ENCODE assay signal across 8 cellular contexts in the genomic region with DNA sequence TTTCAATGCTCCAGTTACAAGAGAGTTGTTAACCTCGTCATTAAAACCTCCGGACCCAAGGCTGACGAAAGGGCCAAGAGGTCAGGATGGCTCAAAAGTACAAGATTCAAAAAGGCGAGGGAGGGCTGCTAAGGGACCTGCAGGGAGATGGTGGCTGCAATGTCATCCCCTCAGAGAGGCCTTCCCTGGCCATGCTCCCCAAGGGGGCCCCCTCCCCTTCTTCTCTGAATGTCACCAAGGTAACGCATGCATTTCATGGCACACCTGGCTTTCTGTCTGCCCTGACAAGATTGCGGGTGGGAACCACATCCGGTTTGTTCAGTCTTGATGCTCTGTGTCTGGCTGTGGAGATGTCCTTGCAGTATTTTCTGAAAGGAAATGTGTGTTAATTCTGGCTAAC.
A peak's percentile ranks its signal among the peaks of the same experiment; 100 is the strongest.
DNase-seq lines count a peak whose midpoint lies in the region; ATAC-seq and TF ChIP-seq lines count a peak whose summit lies in the region.

No MANE protein-coding gene starts in this region.

- no peak overlapping the region for H3K4ac ChIP-seq in mesenchymal stem cell (ENCODE audit: low read depth in 1 of 2, low read length in 2 of 2)

- H3K9me3 ChIP-seq in T-helper 17 cell (ENCODE audit: control insufficient read depth, low read length, poor library complexity, severe bottlenecking) (no peaks in the 10 kb centered on the region), mesenchymal stem cell (ENCODE audit: control insufficient read depth, low read length) (no peaks in the 10 kb centered on the region)

- H3K4me2 ChIP-seq in mesenchymal stem cell (ENCODE audit: low read length, poor library complexity, severe bottlenecking), result no peak overlapping the region

- H2AK5ac ChIP-seq in mesenchymal stem cell (ENCODE audit: low read length, severe bottlenecking), result no peak overlapping the region

- no peak overlapping the region for H4K8ac ChIP-seq in mesenchymal stem cell (ENCODE audit: low read length)

- H3K4me1 ChIP-seq in mesenchymal stem cell (ENCODE audit: control insufficient read depth, insufficient read depth, low read depth, low read length), result peaks cover 2% of the 10 kb centered on the region

- H2AFZ ChIP-seq in mesenchymal stem cell (ENCODE audit: low read depth, low read length), result no peak overlapping the region

- no peak overlapping the region for H3K18ac ChIP-seq in mesenchymal stem cell (ENCODE audit: low read depth in 1 of 2, low read length in 2 of 2)

- H3K23ac ChIP-seq in mesenchymal stem cell (ENCODE audit: low read length in 2 of 2), result no peak overlapping the region

- DNase-seq in T-helper 17 cell (peak in 2 of 3 donors; percentile 34 to 49), mesenchymal stem cell (no peak), OCI-M1 (lab: John Stamatoyannopoulos, UW) (no peak), dorsolateral prefrontal cortex (no peak)
- DNase-seq in effector CD4-positive, alpha-beta T cell, result peak; percentile 62
- peak; percentile 28 for DNase-seq in stimulated activated naive CD4-positive, alpha-beta T cell treated with Interleukin-2 at 50 U/mL for 16 hours (lab: John Stamatoyannopoulos, UW)

- peak overlapping the region; percentile 93 for H3K27ac Mint-ChIP-seq in T-helper 17 cell

- H3K14ac ChIP-seq in mesenchymal stem cell (ENCODE audit: low read length in 2 of 2), result no peak overlapping the region

- TF ChIP-seq CTCF in dorsolateral prefrontal cortex (IDR thresholded peaks at IDR 0.05 in 54 of 56, conservative IDR thresholded peaks at IDR 0.05 in 2 of 56; ENCODE audit: low read depth in 1 of 56, partially characterized antibody in 56 of 56), result no peak

- peak; percentile 88 for ATAC-seq in GM19025 (IDR thresholded peaks at IDR 0.05; ENCODE audit: low read depth, unreplicated experiment)
- peak; percentile 98 for ATAC-seq in HG03095 (IDR thresholded peaks at IDR 0.05; ENCODE audit: unreplicated experiment)
- ATAC-seq in T-helper 17 cell, result peak; percentile 91

- no peak overlapping the region for H2BK120ac ChIP-seq in mesenchymal stem cell (ENCODE audit: low read depth, low read length)

- no peak overlapping the region for H2BK5ac ChIP-seq in mesenchymal stem cell (ENCODE audit: low read depth, low read length, poor library complexity, severe bottlenecking)

- H3K4me3 Mint-ChIP-seq in T-helper 17 cell, result peak overlapping the region; percentile 73

- H3K9ac ChIP-seq in mesenchymal stem cell (ENCODE audit: low read length), result no peak overlapping the region

- no peak overlapping the region for H4K91ac ChIP-seq in mesenchymal stem cell (ENCODE audit: low read length)

- H3K79me1 ChIP-seq in mesenchymal stem cell (replicated peaks; ENCODE audit: low read length, poor library complexity, severe bottlenecking), result no peaks in the 10 kb centered on the region

- no peak overlapping the region for H2BK12ac ChIP-seq in mesenchymal stem cell (ENCODE audit: low read length in 2 of 2)

- H3K27me3 Mint-ChIP-seq in T-helper 17 cell, result peaks cover 4% of the 10 kb centered on the region

- H3K36me3 ChIP-seq in mesenchymal stem cell (ENCODE audit: control insufficient read depth in 1 of 2, insufficient read depth in 2 of 2, low read depth in 1 of 2, low read length in 2 of 2), result no peaks in the 10 kb centered on the region

- no peak overlapping the region for H3K4me3 ChIP-seq in mesenchymal stem cell (ENCODE audit: insufficient read depth in 1 of 2, low read depth in 1 of 2, low read length in 2 of 2)
- no peak overlapping the region for H3K4me3 ChIP-seq in dorsolateral prefrontal cortex

- no peaks in the 10 kb centered on the region for H3K36me3 Mint-ChIP-seq in T-helper 17 cell (ENCODE audit: low read depth)

- intact Hi-C loops in dorsolateral prefrontal cortex (cut with DNase I), result no loop called here

- H3K27ac ChIP-seq in mesenchymal stem cell (ENCODE audit: low read length, poor library complexity, severe bottlenecking) (no peak overlapping the region), dorsolateral prefrontal cortex (no peak overlapping the region)

- peaks cover 52 to 58% of the 10 kb centered on the region in 2 experiments for H3K27me3 ChIP-seq in mesenchymal stem cell (ENCODE audit: control insufficient read depth in 1 of 2, insufficient read depth in 1 of 2, low read length in 2 of 2)
- H3K27me3 ChIP-seq in dorsolateral prefrontal cortex, result peaks cover 0 to 60% (median 18%) of the 10 kb centered on the region in 45 donors

- WGBS in mesenchymal stem cell, result 76% methylated on average over 7 of the region's 7 CpGs

- H3K4me1 Mint-ChIP-seq in T-helper 17 cell, result peaks cover 18% of the 10 kb centered on the region

- H2BK15ac ChIP-seq in mesenchymal stem cell (ENCODE audit: low read depth, poor library complexity, severe bottlenecking), result no peak overlapping the region

Comparison
In these comparisons a context has a peak if more than half of its experiments do, and no peak if none do; other contexts are left out.
1. DNase-seq: peak in T-helper 17 cell (2 of 3), effector CD4-positive, alpha-beta T cell (single experiment) and stimulated activated naive CD4-positive, alpha-beta T cell treated with Interleukin-2 at 50 U/mL for 16 hours (single experiment); none in mesenchymal stem cell (single experiment), OCI-M1 (single experiment) and dorsolateral prefrontal cortex (0 of 10).
2. Peak in every context shown above with its lines, with median percentiles within 50 percentile points of each other: ATAC-seq.